In the genomic region with DNA sequence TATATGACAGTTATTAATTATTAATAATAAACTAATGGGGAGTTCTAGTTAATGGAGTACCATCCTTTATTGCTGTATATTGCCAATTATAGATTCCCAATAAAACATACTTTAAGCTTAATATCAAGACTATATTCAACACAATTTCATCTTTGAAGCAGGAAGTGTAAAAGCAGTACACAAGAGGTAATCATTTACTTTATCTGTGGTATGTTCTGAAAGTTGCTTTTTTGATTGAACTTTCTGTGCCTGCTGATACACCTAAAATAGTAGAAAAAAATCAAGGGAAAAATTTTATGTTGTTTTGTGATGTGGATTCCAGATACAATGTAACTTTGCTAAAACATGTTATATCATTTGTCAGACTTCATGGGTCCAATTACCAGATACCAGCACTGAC, we compare ENCODE assay signal across 20 cellular contexts.
"Had no signal": no experiment of that assay in that cellular context is flagged by ENCODE, and none has a peak within 500 bp of the region (broad histone marks: within the 10 kb centered on the region; RNA-seq: fewer than 3 reads in every experiment).

No MANE protein-coding gene starts in this region.

- H3K4me3 ChIP-seq: adrenal gland, gastroesophageal sphincter, heart left ventricle, left lung, spleen, thyroid gland had no signal

- H3K27ac ChIP-seq: adrenal gland, gastroesophageal sphincter, heart left ventricle, left lung, spleen, thyroid gland had no signal

- DNase-seq: activated CD4-positive, alpha-beta memory T cell treated with anti-CD3 and anti-CD28 coated beads, Interleukin-2, amount 10 ng/mL, durations not matched to agents 7 days and 5 days; activated CD4-positive, alpha-beta T cell treated with anti-CD3 and anti-CD28 coated beads for 48 hours; activated CD4-positive, CD25-positive, alpha-beta regulatory T cell; activated CD8-positive, alpha-beta memory T cell treated with anti-CD3 and anti-CD28 coated beads, Interleukin-2, amount 10 ng/mL, durations not matched to agents 7 days and 5 days; activated naive CD4-positive, alpha-beta T cell treated with anti-CD3 and anti-CD28 coated beads, Interleukin-2, amount 10 ng/mL, durations not matched to agents 7 days and 5 days; activated T-cell treated with anti-CD3 and anti-CD28 coated beads, Interleukin-2, amount 50 U/mL, for 1 hour; adrenal gland; effector CD8-positive, alpha-beta T cell; heart left ventricle; left lung; midbrain; occipital lobe; posterior cingulate gyrus; retina; spleen; stimulated activated naive CD4-positive, alpha-beta T cell; thyroid gland had no signal

- H3K4me3 Mint-ChIP-seq: activated CD4-positive, alpha-beta memory T cell treated with anti-CD3 and anti-CD28 coated beads, Interleukin-2, amount 10 ng/mL, durations not matched to agents 7 days and 5 days; activated CD8-positive, alpha-beta memory T cell treated with anti-CD3 and anti-CD28 coated beads, Interleukin-2, amount 10 ng/mL, durations not matched to agents 7 days and 5 days; activated naive CD4-positive, alpha-beta T cell treated with anti-CD3 and anti-CD28 coated beads, Interleukin-2, amount 10 ng/mL, durations not matched to agents 7 days and 5 days; dendritic cell treated with granulocyte-macrophage colony-stimulating factor and Interleukin-4, amounts not matched to agents 40 ng/mL and 50 ng/mL, for 4 days had no signal

- H3K9me3 Mint-ChIP-seq: activated CD4-positive, alpha-beta memory T cell treated with anti-CD3 and anti-CD28 coated beads, Interleukin-2, amount 10 ng/mL, durations not matched to agents 7 days and 5 days; activated naive CD4-positive, alpha-beta T cell treated with anti-CD3 and anti-CD28 coated beads, Interleukin-2, amount 10 ng/mL, durations not matched to agents 7 days and 5 days; dendritic cell treated with granulocyte-macrophage colony-stimulating factor and Interleukin-4, amounts not matched to agents 40 ng/mL and 50 ng/mL, for 4 days had no signal

- H3K4me1 Mint-ChIP-seq: activated CD4-positive, alpha-beta memory T cell treated with anti-CD3 and anti-CD28 coated beads, Interleukin-2, amount 10 ng/mL, durations not matched to agents 7 days and 5 days; activated CD8-positive, alpha-beta memory T cell treated with anti-CD3 and anti-CD28 coated beads, Interleukin-2, amount 10 ng/mL, durations not matched to agents 7 days and 5 days; activated naive CD4-positive, alpha-beta T cell treated with anti-CD3 and anti-CD28 coated beads, Interleukin-2, amount 10 ng/mL, durations not matched to agents 7 days and 5 days had no signal

- H3K27ac Mint-ChIP-seq: activated CD4-positive, alpha-beta memory T cell treated with anti-CD3 and anti-CD28 coated beads, Interleukin-2, amount 10 ng/mL, durations not matched to agents 7 days and 5 days; activated CD8-positive, alpha-beta memory T cell treated with anti-CD3 and anti-CD28 coated beads, Interleukin-2, amount 10 ng/mL, durations not matched to agents 7 days and 5 days; activated naive CD4-positive, alpha-beta T cell treated with anti-CD3 and anti-CD28 coated beads, Interleukin-2, amount 10 ng/mL, durations not matched to agents 7 days and 5 days; dendritic cell treated with granulocyte-macrophage colony-stimulating factor and Interleukin-4, amounts not matched to agents 40 ng/mL and 50 ng/mL, for 4 days had no signal

- ATAC-seq: activated CD8-positive, alpha-beta memory T cell treated with anti-CD3 and anti-CD28 coated beads, Interleukin-2, amount 10 ng/mL, durations not matched to agents 7 days and 5 days; esophagus mucosa; gastroesophageal sphincter; heart left ventricle; left lung had no signal

- H3K27me3 Mint-ChIP-seq: activated CD4-positive, alpha-beta memory T cell treated with anti-CD3 and anti-CD28 coated beads, Interleukin-2, amount 10 ng/mL, durations not matched to agents 7 days and 5 days; activated CD8-positive, alpha-beta memory T cell treated with anti-CD3 and anti-CD28 coated beads, Interleukin-2, amount 10 ng/mL, durations not matched to agents 7 days and 5 days; activated naive CD4-positive, alpha-beta T cell treated with anti-CD3 and anti-CD28 coated beads, Interleukin-2, amount 10 ng/mL, durations not matched to agents 7 days and 5 days; dendritic cell treated with granulocyte-macrophage colony-stimulating factor and Interleukin-4, amounts not matched to agents 40 ng/mL and 50 ng/mL, for 4 days had no signal

- H3K4me1 ChIP-seq: adrenal gland, gastroesophageal sphincter, heart left ventricle, left lung, spleen, thyroid gland had no signal

- H3K27me3 ChIP-seq: adrenal gland, gastroesophageal sphincter, heart left ventricle, left lung, spleen, thyroid gland had no signal

- H3K9me3 ChIP-seq: adrenal gland, gastroesophageal sphincter, thyroid gland had no signal
